ENCODE assay signal across 8 cellular contexts in the genomic region with DNA sequence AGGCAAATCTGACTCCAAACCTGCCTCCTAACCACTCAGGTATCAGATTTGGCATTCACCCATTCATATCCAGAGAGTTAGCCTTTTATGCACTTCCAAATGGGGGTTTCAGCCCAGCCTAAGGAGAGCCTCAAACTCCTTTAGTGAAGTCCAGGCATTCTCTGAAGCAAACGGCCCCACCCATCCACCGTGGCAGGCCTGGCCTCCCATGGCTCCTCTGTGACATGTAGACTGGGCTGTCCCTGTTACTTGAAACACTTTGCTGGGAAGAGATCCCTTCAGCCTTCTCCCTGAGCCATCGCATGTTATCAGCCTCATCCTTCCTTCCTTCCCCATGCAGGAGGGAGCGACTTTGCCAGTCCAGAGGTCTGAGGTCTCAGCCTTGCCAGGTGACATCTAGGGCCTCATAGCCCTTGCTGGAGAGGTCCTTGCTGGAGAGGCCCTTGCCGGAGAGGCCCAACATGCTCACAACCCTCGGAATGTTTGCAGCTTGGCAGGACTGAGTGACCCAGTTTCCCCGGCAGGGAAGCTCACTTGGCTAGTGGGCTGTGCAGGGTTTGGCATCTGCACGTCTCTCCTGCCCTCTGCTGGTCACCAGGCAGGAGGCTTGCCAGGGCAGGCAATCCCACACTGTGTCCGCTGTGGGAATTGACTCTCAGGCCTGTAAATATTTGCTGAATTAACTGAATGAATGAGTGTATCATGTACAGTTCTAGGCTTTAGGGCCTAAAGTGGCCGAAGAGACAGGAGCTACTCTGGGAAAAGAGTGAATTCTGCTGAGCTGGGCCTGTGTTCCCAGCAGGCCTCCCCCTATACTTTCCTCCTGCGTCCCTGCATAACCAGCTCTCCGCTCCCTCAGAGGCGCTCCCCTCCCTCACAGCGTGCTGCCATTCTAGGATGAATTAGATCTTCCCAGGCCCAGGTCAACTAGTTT. TPM values are rescaled to one million over a fixed set of nuclear protein-coding genes. Genes with fewer than 3 reads are reported as not detected.
DNase-seq lines count a peak whose midpoint lies in the region; ATAC-seq and TF ChIP-seq lines count a peak whose summit lies in the region.

No MANE protein-coding gene starts in this region.

- no peaks in the 10 kb centered on the region for H3K9me3 ChIP-seq in T-helper 17 cell (ENCODE audit: control insufficient read depth, low read length, poor library complexity, severe bottlenecking)
- no peaks in the 10 kb centered on the region for H3K9me3 ChIP-seq in right cardiac atrium (ENCODE audit: control insufficient read depth, low read length)

- H3K4me1 Mint-ChIP-seq in T-helper 17 cell: peaks cover 6% of the 10 kb centered on the region

- no peaks in the 10 kb centered on the region for H3K27me3 ChIP-seq in right cardiac atrium (ENCODE audit: control insufficient read depth, insufficient read depth)

- H3K36me3 Mint-ChIP-seq in T-helper 17 cell (ENCODE audit: low read depth): no peaks in the 10 kb centered on the region

- peak; percentile 91 for TF ChIP-seq CTCF in NB4 (IDR thresholded peaks at IDR 0.05; ENCODE audit: low read depth, low read length)

- intact Hi-C loops in right cardiac atrium (cut with DNase I): loop anchor here (2.0 to 10.0 kb wide), 5 partner anchors 104 to 152 kb away; no protein-coding TSS in a partner anchor

- TF ChIP-seq POLR2A in NB4 (IDR thresholded peaks at IDR 0.05; ENCODE audit: extremely low read depth, insufficient read length): no peak

- H3K4me3 Mint-ChIP-seq in T-helper 17 cell: no peak overlapping the region

- H3K27me3 Mint-ChIP-seq in T-helper 17 cell: no peaks in the 10 kb centered on the region

- DNase-seq in NCI-H1436 (lab: John Stamatoyannopoulos, UW) (peak; percentile 67), NCI-H1436 treated with DMSO at 0.1 percent for 48 hours (lab: John Stamatoyannopoulos, UW) (no peak), NB4 (ENCODE audit: low read depth) (peak; percentile 72), T-helper 17 cell (peak; percentile 50 to 67 (median 56)), right cardiac atrium (peak; percentile 83 to 92 (median 91)), retina (peak; percentile 90)

- peak overlapping the region; percentile 2 for H3K27ac ChIP-seq in angular gyrus (ENCODE audit: low read depth, low read length)
- H3K27ac ChIP-seq in right cardiac atrium (ENCODE audit: low read length): no peak overlapping the region

- H3K4me3 ChIP-seq in NB4 (ENCODE audit: low read depth, low read length) (no peak overlapping the region), right cardiac atrium (ENCODE audit: low read length) (no peak overlapping the region)

- peaks cover 3% of the 10 kb centered on the region for H3K4me1 ChIP-seq in right cardiac atrium (ENCODE audit: control insufficient read depth, insufficient read depth, low read length)

- ATAC-seq in T-helper 17 cell: peak; percentile 98
- ATAC-seq in right cardiac atrium: peak; percentile 96 to 97
- no peak for ATAC-seq in HG03520 (IDR thresholded peaks at IDR 0.05; ENCODE audit: unreplicated experiment)

- 38% methylated on average over 14 of the region's 14 CpGs for WGBS in right cardiac atrium

- H3K27ac Mint-ChIP-seq in T-helper 17 cell: no peak overlapping the region

RNA-seq across cellular contexts. Expression of a gene that starts 26.7 kb away (rescaled TPM):
- 10 to 100 TPM; 40.5 to 45.2 TPM for total RNA-seq in T-helper 17 cell
- total RNA-seq in right cardiac atrium: 10 to 100 TPM; 15.2 to 17.8 (median 16.6) TPM
- polyA plus RNA-seq in right cardiac atrium: 4.1 TPM
